Comparison of ENCODE assay signal across 12 cellular contexts in the genomic region with DNA sequence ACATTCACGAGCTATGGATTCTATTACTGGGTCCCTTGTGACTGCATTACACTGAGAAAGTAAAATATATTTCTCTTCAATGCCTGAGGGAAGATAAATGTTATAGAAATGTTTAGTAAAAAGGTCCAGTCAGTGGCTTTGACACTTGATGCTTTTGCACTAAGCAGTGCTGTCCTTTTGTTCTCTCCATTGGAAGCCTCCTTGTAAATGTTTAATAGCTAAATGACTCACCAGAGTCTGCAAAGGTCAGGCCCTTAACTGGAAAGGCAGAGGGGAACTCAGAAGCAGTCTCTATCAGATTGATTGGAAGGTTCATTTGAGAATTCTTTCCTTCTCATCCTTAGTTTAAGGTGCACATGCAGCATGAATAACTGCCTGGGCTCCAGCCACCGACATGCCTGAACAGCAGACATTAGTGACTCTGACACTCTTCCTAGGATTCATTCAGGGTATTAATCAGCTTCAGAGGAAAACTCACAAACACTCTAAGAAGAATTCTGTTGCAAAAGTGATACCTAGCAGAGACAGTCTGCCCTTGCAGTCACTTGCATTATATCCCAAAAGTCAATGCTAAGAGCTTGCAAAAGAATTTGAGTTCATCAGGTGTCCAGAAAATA. TPM values are rescaled to one million over a fixed set of nuclear protein-coding genes. Genes with fewer than 3 reads are reported as not detected.
DNase-seq lines count a peak whose midpoint lies in the region; ATAC-seq and TF ChIP-seq lines count a peak whose summit lies in the region.
"Had no signal": no experiment of that assay in that cellular context is flagged by ENCODE, and none has a peak within 500 bp of the region (broad histone marks: within the 10 kb centered on the region; RNA-seq: fewer than 3 reads in every experiment).

No MANE protein-coding gene starts in this region.

- TF ChIP-seq EP300 in SK-N-SH (IDR thresholded peaks at IDR 0.05; ENCODE audit: borderline replicate concordance in 1 of 2, low read depth in 1 of 2, low read length in 1 of 2), result no peak

- POLR2A ChIA-PET in SK-N-SH (lab: Yijun Ruan, JAX), result interaction anchor here (1.4 kb wide), 1 partner anchor 11 kb away, joined by 5 read pairs; the partner anchor contains the start of gene EDRF1
- POLR2A ChIA-PET in WTC11 (lab: Charles Lee), result no interaction called here

- H3K4me1 ChIP-seq in SK-N-SH (ENCODE audit: control insufficient read depth in 1 of 2, insufficient read depth in 2 of 2, low read depth in 1 of 2, low read length in 1 of 2) (peaks cover 0 to 2% of the 10 kb centered on the region in 2 experiments; a peak in 1 of 4 replicates), upper lobe of right lung (peaks cover 6% of the 10 kb centered on the region)

- no peak for TF ChIP-seq RAD21 in SK-N-SH (IDR thresholded peaks at IDR 0.05; ENCODE audit: low read length)

- DNase-seq in SK-N-SH (no peak), upper lobe of right lung (no peak), natural killer cell (no peak), erythroblast (lab: John Stamatoyannopoulos, UW) (no peak), WTC11 (ENCODE audit: low spot score) (no peak)
- DNase-seq: SHP77 treated with DMSO at 0.1 percent for 48 hours had no signal

- H3K9me3 Mint-ChIP-seq in natural killer cell (peaks cover 2% of the 10 kb centered on the region in 2 donors), WTC11 (peaks cover 13% of the 10 kb centered on the region)

- H3K27ac Mint-ChIP-seq in natural killer cell (no peak overlapping the region), WTC11 (no peak overlapping the region)
- H3K27ac Mint-ChIP-seq: natural killer cell treated with Interleukin-12 subunit alpha and Interleukin-12 subunit beta and Interleukin-15 and Interleukin-18, amount 100 ng/mL, for 72 hours had no signal

- H3K27me3 ChIP-seq in SK-N-SH (ENCODE audit: insufficient read depth) (no peaks in the 10 kb centered on the region), upper lobe of right lung (no peaks in the 10 kb centered on the region)

- H2AFZ ChIP-seq in SK-N-SH (ENCODE audit: low read depth), result no peak overlapping the region

- H3K9me2 ChIP-seq in SK-N-SH, result no peaks in the 10 kb centered on the region

- H3K27ac ChIP-seq in SK-N-SH (ENCODE audit: low read depth in 2 of 2, low read length in 1 of 2), result no peak overlapping the region
- H3K27ac ChIP-seq in upper lobe of right lung, result peak overlapping the region; percentile 17
- H3K27ac ChIP-seq: epithelial cell of prostate, KMS-11 had no signal

- CTCF ChIA-PET in SK-N-SH (lab: Yijun Ruan, JAX), result no interaction called here
- CTCF ChIA-PET in WTC11 (lab: Charles Lee), result interaction anchor here (0.6 to 1.1 kb wide), 2 partner anchors 12 to 361 kb away, joined by 3 to 6 read pairs; partner anchors contain the start of gene EDRF1

- no peak overlapping the region for H3K4me2 ChIP-seq in SK-N-SH
- H3K4me2 ChIP-seq: KMS-11 had no signal

- peaks cover 7 to 16% of the 10 kb centered on the region in 2 donors for H3K4me1 Mint-ChIP-seq in natural killer cell
- peaks cover 13% of the 10 kb centered on the region for H3K4me1 Mint-ChIP-seq in WTC11

- no peak overlapping the region for H3K4me3 Mint-ChIP-seq in natural killer cell
- H3K4me3 Mint-ChIP-seq in WTC11, result no peak overlapping the region
- H3K4me3 Mint-ChIP-seq: natural killer cell treated with Interleukin-12 subunit alpha and Interleukin-12 subunit beta and Interleukin-15 and Interleukin-18, amount 100 ng/mL, for 72 hours had no signal

- no peaks in the 10 kb centered on the region for H3K79me2 ChIP-seq in SK-N-SH (ENCODE audit: insufficient read depth)

- H3F3A ChIP-seq in SK-N-SH (replicated peaks; ENCODE audit: insufficient read depth), result no peaks in the 10 kb centered on the region

- 44% methylated on average over 2 of the region's 2 CpGs for WGBS in SK-N-SH (ENCODE audit: low lambda C conversion rate)

- no peak overlapping the region for H3K9ac ChIP-seq in SK-N-SH
- H3K9ac ChIP-seq: KMS-11 had no signal

- H3K9me3 ChIP-seq in SK-N-SH, result no peaks in the 10 kb centered on the region
- no peaks in the 10 kb centered on the region for H3K9me3 ChIP-seq in upper lobe of right lung

- ATAC-seq in SK-N-SH treated with all-trans-retinoic acid at 6 μM for 48 hours, result peak; percentile 71
- peak; percentile 69 for ATAC-seq in HG03175 (IDR thresholded peaks at IDR 0.05; ENCODE audit: unreplicated experiment)
- ATAC-seq in esophagus mucosa, result peak; percentile 31
- ATAC-seq in upper lobe of right lung, result no peak
- no peak for ATAC-seq in natural killer cell
- ATAC-seq in WTC11, result no peak
- ATAC-seq: natural killer cell treated with Interleukin-12 subunit alpha and Interleukin-12 subunit beta and Interleukin-15 and Interleukin-18, amount 100 ng/mL, for 72 hours had no signal

- peaks cover 7% of the 10 kb centered on the region for H3K36me3 Mint-ChIP-seq in natural killer cell
- H3K36me3 Mint-ChIP-seq in WTC11, result peaks cover 5% of the 10 kb centered on the region; the same call in 1 of the 2 replicates

- no peaks in the 10 kb centered on the region for H3K36me3 ChIP-seq in SK-N-SH (replicated peaks in 1 of 2; ENCODE audit: control insufficient read depth in 1 of 2, insufficient read depth in 2 of 2, low read length in 1 of 2)
- H3K36me3 ChIP-seq in upper lobe of right lung, result no peaks in the 10 kb centered on the region

- no peaks in the 10 kb centered on the region for H4K20me1 ChIP-seq in SK-N-SH (ENCODE audit: insufficient read depth)

- TF ChIP-seq CTCF in SK-N-SH (IDR thresholded peaks at IDR 0.05) (no peak), upper lobe of right lung (IDR thresholded peaks at IDR 0.05) (no peak), natural killer cell (IDR thresholded peaks at IDR 0.05) (no peak), WTC11 (IDR thresholded peaks at IDR 0.05) (no peak)

- H3K27me3 Mint-ChIP-seq in natural killer cell (ENCODE audit: low read depth in 2 of 2) (peaks cover 0 to 2% of the 10 kb centered on the region in 2 donors), WTC11 (ENCODE audit: low read depth) (peaks cover 3% of the 10 kb centered on the region)

- H3K4me3 ChIP-seq in SK-N-SH (ENCODE audit: low read depth in 2 of 2, low read length in 1 of 2) (no peak overlapping the region), upper lobe of right lung (no peak overlapping the region)

- intact Hi-C loops in upper lobe of right lung (cut with DNase I), result no loop called here
- intact Hi-C loops in natural killer cell (cut with micrococcal nuclease), result no loop called here

- TF ChIP-seq POLR2A in erythroblast (IDR thresholded peaks at IDR 0.05; ENCODE audit: low read length), result no peak

TF ChIP-seq in SK-N-SH treated with all-trans-retinoic acid at 6 μM for 48 hours, 23 proteins besides CTCF, POLR2A, EP300 and RAD21 (continues in another document):
- no peak for TF ChIP-seq TCF4 (CRISPR knock-in tag; IDR thresholded peaks at IDR 0.05; ENCODE audit: borderline replicate concordance)
- TF ChIP-seq ZNF70 (CRISPR knock-in tag; IDR thresholded peaks at IDR 0.05), result no peak
- no peak for TF ChIP-seq ESRRG (CRISPR knock-in tag; IDR thresholded peaks at IDR 0.05)
- TF ChIP-seq ZFP3 (CRISPR knock-in tag; IDR thresholded peaks at IDR 0.05), result no peak
- TF ChIP-seq GLIS3 (CRISPR knock-in tag; IDR thresholded peaks at IDR 0.05), result no peak

TF ChIP-seq in SK-N-SH, 30 proteins besides CTCF, POLR2A, EP300 and RAD21:
- TF ChIP-seq, protein P1, sequence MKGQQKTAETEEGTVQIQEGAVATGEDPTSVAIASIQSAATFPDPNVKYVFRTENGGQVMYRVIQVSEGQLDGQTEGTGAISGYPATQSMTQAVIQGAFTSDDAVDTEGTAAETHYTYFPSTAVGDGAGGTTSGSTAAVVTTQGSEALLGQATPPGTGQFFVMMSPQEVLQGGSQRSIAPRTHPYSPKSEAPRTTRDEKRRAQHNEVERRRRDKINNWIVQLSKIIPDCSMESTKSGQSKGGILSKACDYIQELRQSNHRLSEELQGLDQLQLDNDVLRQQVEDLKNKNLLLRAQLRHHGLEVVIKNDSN (IDR thresholded peaks at IDR 0.05; ENCODE audit: borderline replicate concordance, low read depth), result no peak

TF ChIP-seq in WTC11, 78 proteins besides CTCF, POLR2A, EP300 and RAD21:
- TF ChIP-seq FOXJ3 (CRISPR knock-in tag; IDR thresholded peaks at IDR 0.05; ENCODE audit: borderline replicate concordance) (no peak), ATF3 (CRISPR knock-in tag; conservative IDR thresholded peaks at IDR 0.05) (no peak), ELF4 (CRISPR knock-in tag; IDR thresholded peaks at IDR 0.05; ENCODE audit: low read depth) (no peak), ATF6 (CRISPR knock-in tag; IDR thresholded peaks at IDR 0.05) (no peak)

RNA-seq across cellular contexts. Expression of gene EDRF1, which starts 11.5 kb away (rescaled TPM):
- 19.2 and 27.4 TPM in 2 replicates for polyA plus RNA-seq in SK-N-SH (2012; rRNA removed)
- 17.5 and 17.9 TPM in 2 replicates for polyA plus RNA-seq in SK-N-SH (2012; cell fraction: cytosol; rRNA removed)
- polyA plus RNA-seq in SK-N-SH (2012; cell fraction: nucleus; rRNA removed), result 35.3 and 86.9 TPM in 2 replicates
- total RNA-seq in esophagus mucosa, result 8.3 TPM
- total RNA-seq in upper lobe of right lung, result 20.8 TPM
- 10 to 100 TPM; 40.6 to 66.2 (median 57.5) TPM for total RNA-seq in natural killer cell
- total RNA-seq in WTC11 (2021), result 27.5 to 32.9 TPM (median 29.2 TPM) in 3 replicates

RNA-seq across cellular contexts. Expression of gene TEX36, which starts 25.0 kb away (rescaled TPM):
- polyA plus RNA-seq in SK-N-SH (2012; rRNA removed), result not detected in 2 replicates
- not detected in 2 replicates for polyA plus RNA-seq in SK-N-SH (2012; cell fraction: cytosol; rRNA removed)
- not detected in 2 replicates for polyA plus RNA-seq in SK-N-SH (2012; cell fraction: nucleus; rRNA removed)
- total RNA-seq in esophagus mucosa, result not detected
- not detected for total RNA-seq in upper lobe of right lung
- total RNA-seq in natural killer cell, result not detected
- not detected in 3 replicates for total RNA-seq in WTC11 (2021)
- total RNA-seq: natural killer cell treated with Interleukin-12 subunit alpha and Interleukin-12 subunit beta and Interleukin-15 and Interleukin-18, amount 100 ng/mL, for 72 hours had no signal

Comparison
In these comparisons a context has a peak if more than half of its experiments do, and no peak if none do; other contexts are left out.
1. ATAC-seq: peak in SK-N-SH treated with all-trans-retinoic acid at 6 μM for 48 hours (single experiment), HG03175 (single experiment) and esophagus mucosa (single experiment); none in upper lobe of right lung (single experiment), natural killer cell (0 of 3) and WTC11 (single experiment).